ENCODE assay signal across 16 cellular contexts in genomic region chr20:47568837-47569410, GRCh38.
DNase-seq lines count a peak whose midpoint lies in the region; ATAC-seq and TF ChIP-seq lines count a peak whose summit lies in the region.
"Had no signal": no experiment of that assay in that cellular context is flagged by ENCODE, and none has a peak within 500 bp of the region (broad histone marks: within the 10 kb centered on the region; RNA-seq: fewer than 3 reads in every experiment).

No MANE protein-coding gene starts in this region.

- H3K4me3 Mint-ChIP-seq in immature natural killer cell = peak overlapping the region in 2 of 5 donors; percentile 5 to 53
- no peak overlapping the region for H3K4me3 Mint-ChIP-seq in CD4-positive, alpha-beta memory T cell
- H3K4me3 Mint-ChIP-seq: neural progenitor cell had no signal

- no peaks in the 10 kb centered on the region for H3K27me3 ChIP-seq in heart right ventricle
- no peaks in the 10 kb centered on the region for H3K27me3 ChIP-seq in PC-9 (ENCODE audit: insufficient read depth, low read depth)
- no peaks in the 10 kb centered on the region for H3K27me3 ChIP-seq in thyroid gland
- H3K27me3 ChIP-seq in CD4-positive, alpha-beta memory T cell (ENCODE audit: insufficient read depth, low read length) = no peaks in the 10 kb centered on the region
- H3K27me3 ChIP-seq: cardiac muscle cell, neural progenitor cell had no signal

- H3K9me3 ChIP-seq in heart right ventricle (peaks cover 0 to 18% (median 9%) of the 10 kb centered on the region in 11 donors), PC-9 (ENCODE audit: insufficient read depth, low read depth) (peaks cover 4% of the 10 kb centered on the region), thyroid gland (no peaks in the 10 kb centered on the region)
- no peaks in the 10 kb centered on the region for H3K9me3 ChIP-seq in CD4-positive, alpha-beta memory T cell (ENCODE audit: control insufficient read depth in 1 of 2, low read length in 2 of 2)

- H2AFZ ChIP-seq in PC-9 = no peak overlapping the region
- H2AFZ ChIP-seq: neural progenitor cell had no signal

- peak overlapping the region; percentile 61 to 84 (median 72) for H3K27ac Mint-ChIP-seq in immature natural killer cell
- peak overlapping the region in 1 of 7 donors; percentile 36 for H3K27ac Mint-ChIP-seq in CD4-positive, alpha-beta memory T cell
- H3K27ac Mint-ChIP-seq: neural progenitor cell had no signal

- intact Hi-C loops in heart right ventricle (cut with DNase I) = loop anchor here in 1 of 10 donors (10.0 kb wide), 1 partner anchor 46 kb away; no protein-coding TSS in a partner anchor
- intact Hi-C loops in left ventricle myocardium superior (cut with micrococcal nuclease) = no loop called here
- intact Hi-C loops in PC-9 (cut with micrococcal nuclease; ENCODE audit: unreplicated experiment) = loop anchor here (1.0 to 2.0 kb wide), 2 partner anchors 7 to 52 kb away; no protein-coding TSS in a partner anchor
- intact Hi-C loops in thyroid gland (cut with DNase I) = no loop called here
- intact Hi-C loops in CD4-positive, alpha-beta memory T cell (cut with micrococcal nuclease) = no loop called here

- no peak overlapping the region for H3K4me2 ChIP-seq in PC-9
- H3K4me2 ChIP-seq: neural progenitor cell had no signal

- ATAC-seq in heart right ventricle = no peak
- ATAC-seq in left ventricle myocardium superior = no peak
- no peak for ATAC-seq in HG02973 (IDR thresholded peaks at IDR 0.05; ENCODE audit: unreplicated experiment)
- no peak for ATAC-seq in GM19328 (IDR thresholded peaks at IDR 0.05; ENCODE audit: unreplicated experiment)

- H3F3A ChIP-seq in PC-9 (ENCODE audit: insufficient read depth, low read depth) = peaks cover 72% of the 10 kb centered on the region

- H3K79me2 ChIP-seq in PC-9 (ENCODE audit: low read depth) = peaks cover 100% of the 10 kb centered on the region

- peaks cover 17% of the 10 kb centered on the region for H4K20me1 ChIP-seq in PC-9 (ENCODE audit: insufficient read depth)

- TF ChIP-seq POLR2A in thyroid gland (IDR thresholded peaks at IDR 0.05) = no peak

- H3K27ac ChIP-seq in heart right ventricle (peak overlapping the region in 8 of 10 donors; percentile 18 to 87 (median 48)), PC-9 (peak overlapping the region; percentile 61; the same call in 1 of the 2 replicates), thyroid gland (peak overlapping the region; percentile 52 to 86 (median 64))
- no peak overlapping the region for H3K27ac ChIP-seq in CD4-positive, alpha-beta memory T cell (ENCODE audit: low read depth, low read length)
- H3K27ac ChIP-seq: cardiac muscle cell, neural progenitor cell had no signal

- H3K36me3 Mint-ChIP-seq in immature natural killer cell = peaks cover 4 to 9% (median 4%) of the 10 kb centered on the region in 3 donors
- H3K36me3 Mint-ChIP-seq in CD4-positive, alpha-beta memory T cell = peaks cover 27 to 30% of the 10 kb centered on the region in 2 donors

- no peaks in the 10 kb centered on the region for H3K9me3 Mint-ChIP-seq in immature natural killer cell
- H3K9me3 Mint-ChIP-seq in CD4-positive, alpha-beta memory T cell = peaks cover 0 to 7% (median 1%) of the 10 kb centered on the region in 8 donors

- no peak for DNase-seq in heart right ventricle
- DNase-seq in left ventricle myocardium superior = no peak
- DNase-seq in PC-9 = no peak
- no peak for DNase-seq in immature natural killer cell
- no peak for DNase-seq in thyroid gland
- no peak for DNase-seq in CD4-positive, alpha-beta memory T cell
- DNase-seq: DMS 273 treated with DMSO at 0.1 percent for 48 hours, glutamatergic neuron, NCI-H1930, NCI-H524, SHP77, T-helper 2 cell had no signal

- peaks cover 55 to 79% of the 10 kb centered on the region in 2 donors for H3K4me1 Mint-ChIP-seq in immature natural killer cell
- peaks cover 38 to 63% (median 46%) of the 10 kb centered on the region in 4 donors for H3K4me1 Mint-ChIP-seq in CD4-positive, alpha-beta memory T cell

- H3K4me3 ChIP-seq in heart right ventricle = no peak overlapping the region
- H3K4me3 ChIP-seq in PC-9 = no peak overlapping the region
- no peak overlapping the region for H3K4me3 ChIP-seq in thyroid gland (replicated peaks in 1 of 3)
- H3K4me3 ChIP-seq in CD4-positive, alpha-beta memory T cell (ENCODE audit: low read length in 2 of 2) = no peak overlapping the region
- H3K4me3 ChIP-seq: cardiac muscle cell, neural progenitor cell had no signal

- WGBS in heart right ventricle, 2 donors = 94 to 96% methylated on average over 6 of the region's 6 CpGs
- 86 to 87% methylated on average over 6 of the region's 6 CpGs for WGBS in thyroid gland, 2 donors

- H3K4me1 ChIP-seq in heart right ventricle (peaks cover 9 to 64% (median 44%) of the 10 kb centered on the region in 9 donors), PC-9 (replicated peaks; ENCODE audit: insufficient read depth) (peaks cover 58% of the 10 kb centered on the region), thyroid gland (peaks cover 26 to 37% of the 10 kb centered on the region in 2 donors)
- peaks cover 46% of the 10 kb centered on the region for H3K4me1 ChIP-seq in CD4-positive, alpha-beta memory T cell (ENCODE audit: insufficient read depth, low read length)

- CTCF ChIA-PET in PC-9 (lab: Charles Lee) = interaction anchor here (0.6 kb wide), 1 partner anchor 40 kb away, joined by 5 read pairs; no protein-coding TSS in a partner anchor
- CTCF ChIA-PET in CD4-positive, alpha-beta memory T cell (lab: Charles Lee; ENCODE audit: partially characterized antibody) = no interaction called here

- no TSS peak for BruUV-seq in PC-9 (replicated peaks; lab: Mats Ljungman, UMichigan)

- TF ChIP-seq CTCF in heart right ventricle (IDR thresholded peaks at IDR 0.05) = no peak
- TF ChIP-seq CTCF in PC-9 (conservative IDR thresholded peaks at IDR 0.05) = no peak
- no peak for TF ChIP-seq CTCF in thyroid gland (IDR thresholded peaks at IDR 0.05)

- H3K27me3 Mint-ChIP-seq in immature natural killer cell (ENCODE audit: low read depth in 3 of 3) = no peaks in the 10 kb centered on the region
- no peaks in the 10 kb centered on the region for H3K27me3 Mint-ChIP-seq in CD4-positive, alpha-beta memory T cell

- H3K36me3 ChIP-seq in heart right ventricle (peaks cover 0 to 24% (median 0%) of the 10 kb centered on the region in 9 donors), PC-9 (ENCODE audit: low read depth) (peaks cover 22% of the 10 kb centered on the region), thyroid gland (no peaks in the 10 kb centered on the region)
- no peaks in the 10 kb centered on the region for H3K36me3 ChIP-seq in CD4-positive, alpha-beta memory T cell (ENCODE audit: insufficient read depth, low read length)
- H3K36me3 ChIP-seq: cardiac muscle cell, neural progenitor cell had no signal

- POLR2A ChIA-PET in PC-9 (lab: Charles Lee; ENCODE audit: unreplicated experiment) = interaction anchor here (0.6 kb wide), 2 partner anchors 54 to 135 kb away, joined by 3 to 12 read pairs; no protein-coding TSS in a partner anchor
- POLR2A ChIA-PET in CD4-positive, alpha-beta memory T cell (lab: Charles Lee; ENCODE audit: partially characterized antibody) = no interaction called here

- H3K9me2 ChIP-seq in PC-9 (ENCODE audit: insufficient read depth) = no peaks in the 10 kb centered on the region
